Comparison of ENCODE assay signal across 16 cellular contexts in genomic region chr16:30967795-30968194, GRCh38.
"Had no signal": no experiment of that assay in that cellular context is flagged by ENCODE, and none has a peak within 500 bp of the region (broad histone marks: within the 10 kb centered on the region; RNA-seq: fewer than 3 reads in every experiment).

No MANE protein-coding gene starts in this region.

- H3K4me3 Mint-ChIP-seq: effector memory CD8-positive, alpha-beta T cell; naive thymus-derived CD8-positive, alpha-beta T cell; neural crest cell; type B pancreatic cell had no signal

- H3K4me1 ChIP-seq: heart left ventricle, suprapubic skin, thyroid gland had no signal

- H3K9me3 ChIP-seq: heart left ventricle, mucosa of descending colon, ovary, suprapubic skin, thyroid gland had no signal

- ATAC-seq: effector memory CD8-positive, alpha-beta T cell; heart left ventricle; mucosa of descending colon; naive thymus-derived CD8-positive, alpha-beta T cell; right cardiac atrium had no signal

- H3K4me3 ChIP-seq: heart left ventricle, mucosa of descending colon, ovary, suprapubic skin, thyroid gland had no signal

- H3K4me1 Mint-ChIP-seq: neural crest cell had no signal

- DNase-seq: effector memory CD8-positive, alpha-beta T cell; foreskin melanocyte; heart left ventricle; hypothalamus; kidney glomerular epithelial cell; mucosa of descending colon; ovary; small intestine; stimulated activated CD4-positive, alpha-beta T cell treated with anti-CD3 and anti-CD28 coated beads, Interleukin-2, amount 100 ng/mL, for 48 hours; stimulated activated naive CD4-positive, alpha-beta T cell treated with Interleukin-2 at 50 U/mL for 16 hours; thyroid gland had no signal

- H3K27me3 Mint-ChIP-seq: effector memory CD8-positive, alpha-beta T cell; naive thymus-derived CD8-positive, alpha-beta T cell; type B pancreatic cell had no signal

- H3K27ac Mint-ChIP-seq: type B pancreatic cell had no signal

- H3K9me3 Mint-ChIP-seq: effector memory CD8-positive, alpha-beta T cell; naive thymus-derived CD8-positive, alpha-beta T cell; neural crest cell; type B pancreatic cell had no signal

- H3K36me3 ChIP-seq: ovary had no signal

- H3K27me3 ChIP-seq: heart left ventricle, ovary, suprapubic skin, thyroid gland had no signal

- H3K27ac ChIP-seq: heart left ventricle, ovary, suprapubic skin, thyroid gland had no signal
